Comparison of ENCODE assay signal across 9 cellular contexts in genomic region chr17:76514355-76514754, GRCh38. TPM values are rescaled to one million over a fixed set of nuclear protein-coding genes. Genes with fewer than 3 reads are reported as not detected.
A peak's percentile ranks its signal among the peaks of the same experiment; 100 is the strongest.
DNase-seq lines count a peak whose midpoint lies in the region; ATAC-seq and TF ChIP-seq lines count a peak whose summit lies in the region.
"Not testable (repeated sequence)": the region's sequence is repeated elsewhere in the genome, so short reads cannot be mapped to it uniquely, and the experiment has no call there.
"Had no signal": no experiment of that assay in that cellular context is flagged by ENCODE, and none has a peak within 500 bp of the region (broad histone marks: within the 10 kb centered on the region; RNA-seq: fewer than 3 reads in every experiment).

No MANE protein-coding gene starts in this region.

- H3K4me3 Mint-ChIP-seq in CD4-positive, CD25-positive, alpha-beta regulatory T cell = peak overlapping the region in 2 of 4 donors; percentile 33 to 39
- not testable (repeated sequence) for H3K4me3 Mint-ChIP-seq in activated CD4-positive, alpha-beta memory T cell treated with anti-CD3 and anti-CD28 coated beads, Interleukin-2, amount 10 ng/mL, durations not matched to agents 7 days and 5 days; activated naive CD4-positive, alpha-beta T cell treated with anti-CD3 and anti-CD28 coated beads, Interleukin-2, amount 10 ng/mL, durations not matched to agents 7 days and 5 days
- peak overlapping the region in 7 of 10 donors; percentile 28 to 85 (median 56) for H3K4me3 Mint-ChIP-seq in naive thymus-derived CD4-positive, alpha-beta T cell
- peak overlapping the region; percentile 63 for H3K4me3 Mint-ChIP-seq in stimulated activated effector memory CD8-positive, alpha-beta T cell treated with anti-CD3 and anti-CD28 coated beads, Interleukin-12 subunit alpha, Interleukin-12 subunit beta, amount 100 ng/mL, for 72 hours

- intact Hi-C loops in naive thymus-derived CD4-positive, alpha-beta T cell (cut with micrococcal nuclease) = not testable (repeated sequence)

- H3K27me3 ChIP-seq in CD4-positive, CD25-positive, alpha-beta regulatory T cell (ENCODE audit: control insufficient read depth, insufficient read depth, low read length); Peyer's patch; effector memory CD4-positive, alpha-beta T cell (replicated peaks; ENCODE audit: control insufficient read depth, insufficient read depth, low read length, poor library complexity, severe bottlenecking); naive thymus-derived CD4-positive, alpha-beta T cell (ENCODE audit: control insufficient read depth in 2 of 2, insufficient read depth in 2 of 2, low read length in 2 of 2): not testable (repeated sequence)

- not testable (repeated sequence) for H3K36me3 ChIP-seq in CD4-positive, CD25-positive, alpha-beta regulatory T cell (ENCODE audit: control insufficient read depth, insufficient read depth, low read length); Peyer's patch; effector memory CD4-positive, alpha-beta T cell (ENCODE audit: control insufficient read depth, insufficient read depth, low read length); naive thymus-derived CD4-positive, alpha-beta T cell (ENCODE audit: control insufficient read depth in 2 of 3, insufficient read depth in 3 of 3, low read length in 3 of 3)

- not testable (repeated sequence) for ATAC-seq in CD4-positive, CD25-positive, alpha-beta regulatory T cell (ENCODE audit: low read depth in 2 of 2); naive thymus-derived CD4-positive, alpha-beta T cell; stimulated activated effector memory CD8-positive, alpha-beta T cell treated with anti-CD3 and anti-CD28 coated beads, Interleukin-12 subunit alpha, Interleukin-12 subunit beta, amount 100 ng/mL, for 72 hours

- CTCF ChIA-PET in activated CD4-positive, alpha-beta memory T cell treated with anti-CD3 and anti-CD28 coated beads, Interleukin-2, amount 10 ng/mL, durations not matched to agents 7 days and 5 days (lab: Charles Lee) = interaction anchor here (0.7 to 2.7 kb wide), 9 partner anchors 8 to 373 kb away, joined by 3 to 14 read pairs (median 6); partner anchors contain the start of gene RHBDF2
- CTCF ChIA-PET in activated naive CD4-positive, alpha-beta T cell treated with anti-CD3 and anti-CD28 coated beads, Interleukin-2, amount 10 ng/mL, durations not matched to agents 7 days and 5 days (lab: Charles Lee) = interaction anchor here (1.2 to 1.7 kb wide), 4 partner anchors 9 to 106 kb away, joined by 3 read pairs; no protein-coding TSS in a partner anchor
- CTCF ChIA-PET in naive thymus-derived CD4-positive, alpha-beta T cell (lab: Charles Lee) = interaction anchor here (0.6 to 2.5 kb wide), 4 partner anchors 9 to 547 kb away, joined by 3 to 10 read pairs (median 8); partner anchors contain the start of gene RHBDF2

- peaks cover 32% of the 10 kb centered on the region for H3K4me1 ChIP-seq in CD4-positive, CD25-positive, alpha-beta regulatory T cell (ENCODE audit: control insufficient read depth, insufficient read depth, low read length, poor library complexity, severe bottlenecking)
- not testable (repeated sequence) for H3K4me1 ChIP-seq in Peyer's patch
- peaks cover 40% of the 10 kb centered on the region for H3K4me1 ChIP-seq in effector memory CD4-positive, alpha-beta T cell (ENCODE audit: control insufficient read depth, insufficient read depth, low read length, poor library complexity, severe bottlenecking)
- H3K4me1 ChIP-seq in naive thymus-derived CD4-positive, alpha-beta T cell (ENCODE audit: control insufficient read depth in 2 of 2, insufficient read depth in 2 of 2, low read length in 2 of 2) = peaks cover 36 to 58% of the 10 kb centered on the region in 2 donors

- not testable (repeated sequence) for H3K9me3 ChIP-seq in CD4-positive, CD25-positive, alpha-beta regulatory T cell (ENCODE audit: control insufficient read depth in 2 of 2, low read length in 2 of 2); Peyer's patch; effector memory CD4-positive, alpha-beta T cell (ENCODE audit: control insufficient read depth, low read length); naive thymus-derived CD4-positive, alpha-beta T cell (ENCODE audit: control insufficient read depth in 2 of 3, low read length in 3 of 3)

- H3K4me3 ChIP-seq in CD4-positive, CD25-positive, alpha-beta regulatory T cell (ENCODE audit: low read depth, low read length); Peyer's patch; effector memory CD4-positive, alpha-beta T cell (ENCODE audit: insufficient read depth, low read depth, low read length, poor library complexity, severe bottlenecking); naive thymus-derived CD4-positive, alpha-beta T cell (ENCODE audit: low read length): not testable (repeated sequence)

- peak overlapping the region; percentile 97 to 99 (median 98) for H3K27ac Mint-ChIP-seq in CD4-positive, CD25-positive, alpha-beta regulatory T cell
- H3K27ac Mint-ChIP-seq in activated CD4-positive, alpha-beta memory T cell treated with anti-CD3 and anti-CD28 coated beads, Interleukin-2, amount 10 ng/mL, durations not matched to agents 7 days and 5 days = peak overlapping the region; percentile 99
- H3K27ac Mint-ChIP-seq in activated naive CD4-positive, alpha-beta T cell treated with anti-CD3 and anti-CD28 coated beads, Interleukin-2, amount 10 ng/mL, durations not matched to agents 7 days and 5 days = peak overlapping the region; percentile 98
- H3K27ac Mint-ChIP-seq in naive thymus-derived CD4-positive, alpha-beta T cell = peak overlapping the region; percentile 95 to 100 (median 99)
- peak overlapping the region; percentile 97 for H3K27ac Mint-ChIP-seq in stimulated activated effector memory CD8-positive, alpha-beta T cell treated with anti-CD3 and anti-CD28 coated beads, Interleukin-12 subunit alpha, Interleukin-12 subunit beta, amount 100 ng/mL, for 72 hours

- not testable (repeated sequence) for H3K36me3 Mint-ChIP-seq in CD4-positive, CD25-positive, alpha-beta regulatory T cell; activated CD4-positive, alpha-beta memory T cell treated with anti-CD3 and anti-CD28 coated beads, Interleukin-2, amount 10 ng/mL, durations not matched to agents 7 days and 5 days (ENCODE audit: low read depth); activated naive CD4-positive, alpha-beta T cell treated with anti-CD3 and anti-CD28 coated beads, Interleukin-2, amount 10 ng/mL, durations not matched to agents 7 days and 5 days; naive thymus-derived CD4-positive, alpha-beta T cell
- H3K36me3 Mint-ChIP-seq in stimulated activated effector memory CD8-positive, alpha-beta T cell treated with anti-CD3 and anti-CD28 coated beads, Interleukin-12 subunit alpha, Interleukin-12 subunit beta, amount 100 ng/mL, for 72 hours = peaks cover 15% of the 10 kb centered on the region

- H3K4me1 Mint-ChIP-seq in CD4-positive, CD25-positive, alpha-beta regulatory T cell = peaks cover 0 to 59% (median 22%) of the 10 kb centered on the region in 4 donors
- H3K4me1 Mint-ChIP-seq in activated CD4-positive, alpha-beta memory T cell treated with anti-CD3 and anti-CD28 coated beads, Interleukin-2, amount 10 ng/mL, durations not matched to agents 7 days and 5 days = peaks cover 63% of the 10 kb centered on the region
- peaks cover 72% of the 10 kb centered on the region for H3K4me1 Mint-ChIP-seq in activated naive CD4-positive, alpha-beta T cell treated with anti-CD3 and anti-CD28 coated beads, Interleukin-2, amount 10 ng/mL, durations not matched to agents 7 days and 5 days
- H3K4me1 Mint-ChIP-seq in naive thymus-derived CD4-positive, alpha-beta T cell = peaks cover 25 to 65% (median 37%) of the 10 kb centered on the region in 7 donors
- H3K4me1 Mint-ChIP-seq in stimulated activated effector memory CD8-positive, alpha-beta T cell treated with anti-CD3 and anti-CD28 coated beads, Interleukin-12 subunit alpha, Interleukin-12 subunit beta, amount 100 ng/mL, for 72 hours = peaks cover 71% of the 10 kb centered on the region

- not testable (repeated sequence) for H3K27me3 Mint-ChIP-seq in CD4-positive, CD25-positive, alpha-beta regulatory T cell; activated CD4-positive, alpha-beta memory T cell treated with anti-CD3 and anti-CD28 coated beads, Interleukin-2, amount 10 ng/mL, durations not matched to agents 7 days and 5 days; naive thymus-derived CD4-positive, alpha-beta T cell
- peaks cover 16% of the 10 kb centered on the region for H3K27me3 Mint-ChIP-seq in activated naive CD4-positive, alpha-beta T cell treated with anti-CD3 and anti-CD28 coated beads, Interleukin-2, amount 10 ng/mL, durations not matched to agents 7 days and 5 days

- H3K9me3 Mint-ChIP-seq in CD4-positive, CD25-positive, alpha-beta regulatory T cell; activated CD4-positive, alpha-beta memory T cell treated with anti-CD3 and anti-CD28 coated beads, Interleukin-2, amount 10 ng/mL, durations not matched to agents 7 days and 5 days; activated naive CD4-positive, alpha-beta T cell treated with anti-CD3 and anti-CD28 coated beads, Interleukin-2, amount 10 ng/mL, durations not matched to agents 7 days and 5 days; naive thymus-derived CD4-positive, alpha-beta T cell; stimulated activated effector memory CD8-positive, alpha-beta T cell treated with anti-CD3 and anti-CD28 coated beads, Interleukin-12 subunit alpha, Interleukin-12 subunit beta, amount 100 ng/mL, for 72 hours: not testable (repeated sequence)

- POLR2A ChIA-PET in activated CD4-positive, alpha-beta memory T cell treated with anti-CD3 and anti-CD28 coated beads, Interleukin-2, amount 10 ng/mL, durations not matched to agents 7 days and 5 days (lab: Charles Lee) = interaction anchor here (0.9 to 2.8 kb wide), 7 partner anchors 7 to 212 kb away, joined by 3 to 16 read pairs (median 4); partner anchors contain the start of genes JMJD6, METTL23, RHBDF2 and SPHK1
- POLR2A ChIA-PET in naive thymus-derived CD4-positive, alpha-beta T cell (lab: Charles Lee) = interaction anchor here (0.7 to 2.9 kb wide), 11 partner anchors 8 to 221 kb away, joined by 3 to 18 read pairs (median 4); partner anchors contain the start of gene RHBDF2

- H3K27ac ChIP-seq in CD4-positive, CD25-positive, alpha-beta regulatory T cell (ENCODE audit: insufficient read depth, low read length, poor library complexity, severe bottlenecking) = peak overlapping the region; percentile 95
- H3K27ac ChIP-seq in Peyer's patch = peak overlapping the region; percentile 79 to 88 (median 84)
- peak overlapping the region; percentile 53 for H3K27ac ChIP-seq in effector memory CD4-positive, alpha-beta T cell (ENCODE audit: insufficient read depth, low read length, poor library complexity, severe bottlenecking)
- H3K27ac ChIP-seq in naive thymus-derived CD4-positive, alpha-beta T cell (ENCODE audit: low read depth, low read length) = peak overlapping the region; percentile 96

- TF ChIP-seq CTCF in Peyer's patch (IDR thresholded peaks at IDR 0.05) = not testable (repeated sequence)

- DNase-seq in CD4-positive, CD25-positive, alpha-beta regulatory T cell; Peyer's patch; activated CD4-positive, alpha-beta memory T cell treated with anti-CD3 and anti-CD28 coated beads, Interleukin-2, amount 10 ng/mL, durations not matched to agents 7 days and 5 days; activated naive CD4-positive, alpha-beta T cell treated with anti-CD3 and anti-CD28 coated beads, Interleukin-2, amount 10 ng/mL, durations not matched to agents 7 days and 5 days; effector memory CD4-positive, alpha-beta T cell; naive thymus-derived CD4-positive, alpha-beta T cell; stimulated activated effector memory CD8-positive, alpha-beta T cell treated with anti-CD3 and anti-CD28 coated beads, Interleukin-12 subunit alpha, Interleukin-12 subunit beta, amount 100 ng/mL, for 72 hours (ENCODE audit: low spot score in 2 of 2): not testable (repeated sequence)

- not testable (repeated sequence) for TF ChIP-seq POLR2A in Peyer's patch (IDR thresholded peaks at IDR 0.05)

RNA-seq across cellular contexts. Expression of gene RHBDF2, which starts 13.1 kb away (rescaled TPM):
- 23.8 TPM for total RNA-seq in CD4-positive, CD25-positive, alpha-beta regulatory T cell
- polyA plus RNA-seq in CD4-positive, CD25-positive, alpha-beta regulatory T cell = 1 to 10 TPM; 2.5 to 4.5 (median 3.5) TPM
- 100 to 1,000 TPM in 1 of 4 donors, 10 to 100 TPM in 2, 1 to 10 TPM in 1; 8.8 to 225 (median 33.0) TPM for total RNA-seq in Peyer's patch
- 10 to 100 TPM; 33.2 to 33.8 TPM for total RNA-seq in activated CD4-positive, alpha-beta memory T cell treated with anti-CD3 and anti-CD28 coated beads, Interleukin-2, amount 10 ng/mL, durations not matched to agents 7 days and 5 days
- 100 to 1,000 TPM in 1 of 5 experiments, 10 to 100 TPM in 4; 31.1 to 119 (median 35.4) TPM for total RNA-seq in naive thymus-derived CD4-positive, alpha-beta T cell
- 1 to 10 TPM; 2.9 to 7.5 TPM for polyA plus RNA-seq in naive thymus-derived CD4-positive, alpha-beta T cell

RNA-seq across cellular contexts. Expression of gene CYGB, which starts 23.2 kb away (rescaled TPM):
- total RNA-seq in CD4-positive, CD25-positive, alpha-beta regulatory T cell = not detected
- polyA plus RNA-seq in CD4-positive, CD25-positive, alpha-beta regulatory T cell = not detected
- total RNA-seq in Peyer's patch = 10 to 100 TPM in 3 of 4 donors, 1 to 10 TPM in 1; 5.8 to 81.7 (median 11.1) TPM
- total RNA-seq in activated CD4-positive, alpha-beta memory T cell treated with anti-CD3 and anti-CD28 coated beads, Interleukin-2, amount 10 ng/mL, durations not matched to agents 7 days and 5 days = not detected
- not detected for total RNA-seq in naive thymus-derived CD4-positive, alpha-beta T cell
- under 1 TPM; 0.33 to 0.35 TPM for polyA plus RNA-seq in naive thymus-derived CD4-positive, alpha-beta T cell

RNA-seq across cellular contexts. Expression of gene PRCD, which starts 25.5 kb away (rescaled TPM):
- not detected for total RNA-seq in CD4-positive, CD25-positive, alpha-beta regulatory T cell
- polyA plus RNA-seq in CD4-positive, CD25-positive, alpha-beta regulatory T cell = under 1 TPM in 1 of 4 donors, not detected in 3; 0.52 TPM
- total RNA-seq in Peyer's patch = 10 to 100 TPM in 1 of 4 donors, 1 to 10 TPM in 1, not detected in 2; 1.2 to 10.7 TPM
- total RNA-seq in activated CD4-positive, alpha-beta memory T cell treated with anti-CD3 and anti-CD28 coated beads, Interleukin-2, amount 10 ng/mL, durations not matched to agents 7 days and 5 days = not detected
- not detected for total RNA-seq in naive thymus-derived CD4-positive, alpha-beta T cell
- polyA plus RNA-seq in naive thymus-derived CD4-positive, alpha-beta T cell = 1 to 10 TPM in 1 of 2 donors, not detected in 1; 1.3 TPM
- total RNA-seq: A673, HT1080 had no signal

RNA-seq across cellular contexts. Expression of gene AANAT, which starts 47.0 kb away (rescaled TPM):
- total RNA-seq in CD4-positive, CD25-positive, alpha-beta regulatory T cell = not detected
- polyA plus RNA-seq in CD4-positive, CD25-positive, alpha-beta regulatory T cell = not detected
- total RNA-seq in Peyer's patch = not detected
- not detected for total RNA-seq in activated CD4-positive, alpha-beta memory T cell treated with anti-CD3 and anti-CD28 coated beads, Interleukin-2, amount 10 ng/mL, durations not matched to agents 7 days and 5 days
- total RNA-seq in naive thymus-derived CD4-positive, alpha-beta T cell = not detected
- not detected for polyA plus RNA-seq in naive thymus-derived CD4-positive, alpha-beta T cell
- total RNA-seq: A673 had no signal
